9 cellular contexts compared by ENCODE assay signal in genomic region chr1:93877529-93877928, GRCh38. TPM values are rescaled to one million over a fixed set of nuclear protein-coding genes. Genes with fewer than 3 reads are reported as not detected.
DNase-seq lines count a peak whose midpoint lies in the region; ATAC-seq, FAIRE-seq and TF ChIP-seq lines count a peak whose summit lies in the region.
"Had no signal": no experiment of that assay in that cellular context is flagged by ENCODE, and none has a peak within 500 bp of the region (broad histone marks: within the 10 kb centered on the region; RNA-seq: fewer than 3 reads in every experiment).

No MANE protein-coding gene starts in this region.

- peak overlapping the region in 1 of 2 donors; percentile 96 for H3K4me3 ChIP-seq in CD4-positive, alpha-beta memory T cell (ENCODE audit: low read length in 2 of 2)
- no peak overlapping the region for H3K4me3 ChIP-seq in KMS-11 (IDR thresholded peaks at IDR 0.05; ENCODE audit: insufficient read depth, low read depth, low read length)
- H3K4me3 ChIP-seq in K562: peak overlapping the region; percentile 74
- no peak overlapping the region for H3K4me3 ChIP-seq in adrenal gland

- H3K27me3 ChIP-seq in CD4-positive, alpha-beta memory T cell (ENCODE audit: insufficient read depth, low read length): no peaks in the 10 kb centered on the region
- H3K27me3 ChIP-seq in KMS-11 (ENCODE audit: insufficient read depth, low read depth): no peaks in the 10 kb centered on the region
- H3K27me3 ChIP-seq in K562 (ENCODE audit: control insufficient read depth in 2 of 2, insufficient read depth in 2 of 2, low read length in 2 of 2): no peaks in the 10 kb centered on the region
- H3K27me3 ChIP-seq in adrenal gland: no peaks in the 10 kb centered on the region

- H3K9ac ChIP-seq in KMS-11 (no peak overlapping the region; the same call in 1 of the 2 replicates), K562 (ENCODE audit: insufficient read depth in 1 of 2, low read depth in 2 of 2, low read length in 2 of 2) (peak overlapping the region; percentile 73 to 96; a peak in 3 of 4 replicates)

- H3K79me2 ChIP-seq in KMS-11 (ENCODE audit: insufficient read depth, low read depth) (peaks cover 30% of the 10 kb centered on the region), K562 (ENCODE audit: control insufficient read depth, insufficient read depth, low read length) (peaks cover 59% of the 10 kb centered on the region)

- H3K4me2 ChIP-seq in KMS-11: peak overlapping the region; percentile 88
- peak overlapping the region; percentile 96 for H3K4me2 ChIP-seq in K562 (ENCODE audit: insufficient read depth, low read length)

- intact Hi-C loops in CD4-positive, alpha-beta memory T cell (cut with micrococcal nuclease): no loop called here
- intact Hi-C loops in K562 (cut with micrococcal nuclease): no loop called here
- intact Hi-C loops in adrenal gland (cut with DNase I): no loop called here

- H3K4me1 Mint-ChIP-seq in CD4-positive, alpha-beta memory T cell: peaks cover 28 to 54% (median 41%) of the 10 kb centered on the region in 4 donors
- H3K4me1 Mint-ChIP-seq in nephron: peaks cover 34% of the 10 kb centered on the region

- in situ Hi-C loops in K562 (cut with MboI): no loop called here

- peaks cover 32 to 53% of the 10 kb centered on the region in 2 donors for H3K36me3 Mint-ChIP-seq in CD4-positive, alpha-beta memory T cell
- peaks cover 36% of the 10 kb centered on the region for H3K36me3 Mint-ChIP-seq in nephron (ENCODE audit: low read depth)

- H4K20me1 ChIP-seq in KMS-11 (ENCODE audit: insufficient read depth) (no peaks in the 10 kb centered on the region), K562 (replicated peaks; ENCODE audit: control insufficient read depth, insufficient read depth, low read length) (peaks cover 9% of the 10 kb centered on the region)

- no peak for FAIRE-seq in K562 (lab: Jason Lieb, UNC)

- H3K27me3 Mint-ChIP-seq in CD4-positive, alpha-beta memory T cell: no peaks in the 10 kb centered on the region
- no peaks in the 10 kb centered on the region for H3K27me3 Mint-ChIP-seq in nephron (ENCODE audit: low read depth)

- TF ChIP-seq EP300 in K562 (IDR thresholded peaks at IDR 0.05; ENCODE audit: low read length): no peak

- no peak for ATAC-seq in K562

- H3K27ac ChIP-seq in CD4-positive, alpha-beta memory T cell (ENCODE audit: low read depth, low read length): peak overlapping the region; percentile 92
- H3K27ac ChIP-seq in KMS-11 (no peak overlapping the region), K562 (ENCODE audit: extremely low read depth, low read depth, low read length) (peak overlapping the region; percentile 86; the same call in 2 of the 3 replicates), adrenal gland (peak overlapping the region in 1 of 5 donors; percentile 96)

- H3K9me3 ChIP-seq in CD4-positive, alpha-beta memory T cell (ENCODE audit: control insufficient read depth in 1 of 2, low read length in 2 of 2): no peaks in the 10 kb centered on the region
- no peaks in the 10 kb centered on the region for H3K9me3 ChIP-seq in K562 (replicated peaks; ENCODE audit: control insufficient read depth, insufficient read depth, low read depth, low read length)
- no peaks in the 10 kb centered on the region for H3K9me3 ChIP-seq in adrenal gland (replicated peaks in 1 of 3)

- peak overlapping the region; percentile 32 to 100 (median 99) for H3K27ac Mint-ChIP-seq in CD4-positive, alpha-beta memory T cell
- no peak overlapping the region for H3K27ac Mint-ChIP-seq in nephron

- no peak for TF ChIP-seq RAD21 in K562 (CRISPR knock-in tag; conservative IDR thresholded peaks at IDR 0.05 in 1 of 2, IDR thresholded peaks at IDR 0.05 in 1 of 2)

- H3K4me1 ChIP-seq in CD4-positive, alpha-beta memory T cell (ENCODE audit: insufficient read depth, low read length): peaks cover 38% of the 10 kb centered on the region
- H3K4me1 ChIP-seq in KMS-11 (ENCODE audit: low read depth, poor library complexity, severe bottlenecking) (peaks cover 25% of the 10 kb centered on the region), K562 (replicated peaks in 1 of 2; ENCODE audit: control insufficient read depth in 2 of 2, insufficient read depth in 2 of 2, low read length in 2 of 2) (peaks cover 7 to 19% of the 10 kb centered on the region in 2 experiments; a peak in 4 of 5 replicates), adrenal gland (replicated peaks in 1 of 2) (peaks cover 6 to 25% of the 10 kb centered on the region in 2 donors)

- no peak for DNase-seq in CD4-positive, alpha-beta memory T cell
- DNase-seq in K562 (ENCODE audit: extremely low read depth in 1 of 4, low spot score in 3 of 4) (no peak), T1000 (lab: John Stamatoyannopoulos, UW) (no peak), adrenal gland (no peak), NCI-H1048 (lab: John Stamatoyannopoulos, UW) (no peak), H4 (ENCODE audit: low spot score) (no peak)
- DNase-seq: DMS53 had no signal

- CTCF ChIA-PET in CD4-positive, alpha-beta memory T cell (lab: Charles Lee; ENCODE audit: partially characterized antibody): interaction anchor here (0.8 to 2.3 kb wide), 3 partner anchors 32 to 33 kb away, joined by 3 to 10 read pairs (median 4); partner anchors contain the start of gene GCLM
- CTCF ChIA-PET in K562 (lab: Yijun Ruan, JAX; ENCODE audit: low intra/inter-chr PET ratio): no interaction called here

- TF ChIP-seq CTCF in KMS-11 (conservative IDR thresholded peaks at IDR 0.05; ENCODE audit: low read depth, low read length) (no peak), K562 (IDR thresholded peaks at IDR 0.05 in 2 of 3, conservative IDR thresholded peaks at IDR 0.05 in 1 of 3; ENCODE audit: insufficient read depth in 2 of 3, low read depth in 1 of 3, low read length in 3 of 3) (no peak), nephron (IDR thresholded peaks at IDR 0.05; ENCODE audit: unreplicated experiment in 3 of 3) (no peak), adrenal gland (IDR thresholded peaks at IDR 0.05) (no peak)

- TF ChIP-seq POLR2A in K562 (conservative IDR thresholded peaks at IDR 0.05) (no peak), adrenal gland (IDR thresholded peaks at IDR 0.05) (no peak)

- BruUV-seq in K562 (replicated peaks; lab: Mats Ljungman, UMichigan): no TSS peak

- H3K9me1 ChIP-seq in K562 (ENCODE audit: control insufficient read depth, insufficient read depth, low read length): peaks cover 4% of the 10 kb centered on the region

- H3K9me3 Mint-ChIP-seq in CD4-positive, alpha-beta memory T cell: peaks cover 0 to 3% (median 0%) of the 10 kb centered on the region in 8 donors
- no peaks in the 10 kb centered on the region for H3K9me3 Mint-ChIP-seq in nephron

- peaks cover 48% of the 10 kb centered on the region for H3K36me3 ChIP-seq in CD4-positive, alpha-beta memory T cell (ENCODE audit: insufficient read depth, low read length)
- H3K36me3 ChIP-seq in KMS-11 (ENCODE audit: insufficient read depth) (no peaks in the 10 kb centered on the region), K562 (ENCODE audit: control insufficient read depth, insufficient read depth, low read length) (peaks cover 58% of the 10 kb centered on the region), adrenal gland (replicated peaks in 1 of 2) (peaks cover 0 to 45% of the 10 kb centered on the region in 2 donors)

- POLR2A ChIA-PET in CD4-positive, alpha-beta memory T cell (lab: Charles Lee; ENCODE audit: partially characterized antibody): interaction anchor here (1.3 to 6.4 kb wide), 3 partner anchors 12 to 31 kb away, joined by 3 to 78 read pairs (median 69); partner anchors contain the start of gene GCLM
- POLR2A ChIA-PET in K562 (lab: Yijun Ruan, JAX): no interaction called here

- WGBS in K562 (ENCODE audit: insufficient coverage, low coverage, missing lambda C conversion rate): 56% methylated on average over 4 of the region's 4 CpGs
- 85 to 95% (median 89%) methylated on average over 4 of the region's 4 CpGs for WGBS in adrenal gland, 4 donors

- H2AFZ ChIP-seq in KMS-11 (ENCODE audit: low read depth) (no peak overlapping the region), K562 (ENCODE audit: low read depth, low read length) (no peak overlapping the region)

- peak overlapping the region in 7 of 8 donors; percentile 94 to 100 (median 99) for H3K4me3 Mint-ChIP-seq in CD4-positive, alpha-beta memory T cell
- peak overlapping the region; percentile 97 to 99 (median 98) for H3K4me3 Mint-ChIP-seq in nephron

RNA-seq across cellular contexts. Expression of gene DNTTIP2, which starts 1.5 kb away (rescaled TPM):
- total RNA-seq in CD4-positive, alpha-beta memory T cell: 10 to 100 TPM; 71.4 to 75.4 TPM
- 10 to 100 TPM; 52.5 to 86.5 TPM for polyA plus RNA-seq in CD4-positive, alpha-beta memory T cell
- total RNA-seq in K562 (2011; cell fraction: chromatin; rRNA removed; ENCODE audit: low replicate concordance): 50.5 and 141 TPM in 2 replicates
- 40.2 and 49.0 TPM in 2 replicates for total RNA-seq in K562 (2011; cell fraction: nucleolus; rRNA removed)
- 77.8 and 89.5 TPM in 2 replicates for total RNA-seq in K562 (2011; cell fraction: nucleoplasm; rRNA removed)
- total RNA-seq in K562 (2014; rRNA removed) (50.4 and 59.2 TPM in 2 replicates), K562 (2014; rRNA removed; fragmentation: Illumina TruSeq; extraction: Trizol) (106 and 136 TPM in 2 replicates), K562 (2015; rRNA removed; fragmentation: Illumina TruSeq; extraction: Trizol) (87.9 and 97.0 TPM in 2 replicates), K562 (2021) (85.2 and 91.9 TPM in 2 replicates), adrenal gland (10 to 100 TPM; 12.9 to 81.1 (median 31.7) TPM)
- polyA plus RNA-seq in K562 (2011; rRNA removed) (56.1 and 75.0 TPM in 2 replicates), K562 (2014; fragmentation: Illumina TruSeq; extraction: Trizol) (87.6 and 113 TPM in 2 replicates), K562 (2014; fragmentation: Nextera tagmentation; extraction: Ambion mirVana) (100 to 1,000 TPM; 113 to 138 TPM), K562 (2014; rRNA removed) (59.7 and 75.4 TPM in 2 replicates), adrenal gland (100 to 1,000 TPM in 1 of 3 donors, 10 to 100 TPM in 2; 61.0 to 109 (median 61.7) TPM)
- polyA plus RNA-seq in K562 (2011; cell fraction: cytosol; rRNA removed): 3.9 and 5.5 TPM in 2 replicates
- 140 and 149 TPM in 2 replicates for polyA plus RNA-seq in K562 (2011; cell fraction: nucleus; rRNA removed)
- polyA plus RNA-seq in K562 (2012): 46.3 and 75.3 TPM in 2 replicates
- 119 and 126 TPM in 2 replicates for polyA minus RNA-seq in K562 (2011; rRNA and poly(A)+ RNA removed)
- 15.1 and 17.9 TPM in 2 replicates for polyA minus RNA-seq in K562 (2011; cell fraction: cytosol; rRNA and poly(A)+ RNA removed)
- polyA minus RNA-seq in K562 (2011; cell fraction: nucleus; rRNA and poly(A)+ RNA removed): 31.6 and 79.9 TPM in 2 replicates
- total RNA-seq in H4 (2014; rRNA removed; shearing (Covaris generic)): 35.6 and 35.9 TPM in 2 replicates

RNA-seq across cellular contexts. Expression of gene GCLM, which starts 31.7 kb away (rescaled TPM):
- 10 to 100 TPM; 22.0 to 26.8 TPM for total RNA-seq in CD4-positive, alpha-beta memory T cell
- 10 to 100 TPM; 11.4 to 32.8 TPM for polyA plus RNA-seq in CD4-positive, alpha-beta memory T cell
- 21.3 and 58.7 TPM in 2 replicates for total RNA-seq in K562 (2011; cell fraction: chromatin; rRNA removed; ENCODE audit: low replicate concordance)
- 21.2 and 23.3 TPM in 2 replicates for total RNA-seq in K562 (2011; cell fraction: nucleolus; rRNA removed)
- total RNA-seq in K562 (2011; cell fraction: nucleoplasm; rRNA removed): 34.2 and 65.9 TPM in 2 replicates
- total RNA-seq in K562 (2014; rRNA removed) (13.8 and 17.5 TPM in 2 replicates), K562 (2014; rRNA removed; fragmentation: Illumina TruSeq; extraction: Trizol) (38.9 and 43.3 TPM in 2 replicates), K562 (2015; rRNA removed; fragmentation: Illumina TruSeq; extraction: Trizol) (22.3 and 24.5 TPM in 2 replicates), K562 (2021) (39.5 and 41.0 TPM in 2 replicates), adrenal gland (10 to 100 TPM; 17.9 to 53.7 (median 30.0) TPM)
- polyA plus RNA-seq in K562 (2011; rRNA removed) (55.5 and 71.6 TPM in 2 replicates), K562 (2014; fragmentation: Illumina TruSeq; extraction: Trizol) (27.3 and 32.8 TPM in 2 replicates), K562 (2014; fragmentation: Nextera tagmentation; extraction: Ambion mirVana) (1 to 10 TPM; 9.3 to 9.6 TPM), K562 (2014; rRNA removed) (16.2 and 18.2 TPM in 2 replicates), adrenal gland (10 to 100 TPM in 1 of 3 donors, 1 to 10 TPM in 2; 3.9 to 81.3 (median 7.2) TPM)
- polyA plus RNA-seq in K562 (2011; cell fraction: cytosol; rRNA removed): 10.4 and 18.6 TPM in 2 replicates
- 11.0 and 14.3 TPM in 2 replicates for polyA plus RNA-seq in K562 (2011; cell fraction: nucleus; rRNA removed)
- polyA plus RNA-seq in K562 (2012): 23.6 and 39.2 TPM in 2 replicates
- polyA minus RNA-seq in K562 (2011; rRNA and poly(A)+ RNA removed): 60.9 and 71.0 TPM in 2 replicates
- polyA minus RNA-seq in K562 (2011; cell fraction: cytosol; rRNA and poly(A)+ RNA removed): 25.4 and 28.6 TPM in 2 replicates
- 29.9 and 38.1 TPM in 2 replicates for polyA minus RNA-seq in K562 (2011; cell fraction: nucleus; rRNA and poly(A)+ RNA removed)
- total RNA-seq in H4 (2014; rRNA removed; shearing (Covaris generic)): 33.9 and 52.6 TPM in 2 replicates

Comparison
In these comparisons a context has a peak if more than half of its experiments do, and no peak if none do; other contexts are left out.
1. H3K27ac Mint-ChIP-seq: peak in CD4-positive, alpha-beta memory T cell (7 of 7); none in nephron (0 of 3).